ENCODE assay signal across 8 cellular contexts in the genomic region with DNA sequence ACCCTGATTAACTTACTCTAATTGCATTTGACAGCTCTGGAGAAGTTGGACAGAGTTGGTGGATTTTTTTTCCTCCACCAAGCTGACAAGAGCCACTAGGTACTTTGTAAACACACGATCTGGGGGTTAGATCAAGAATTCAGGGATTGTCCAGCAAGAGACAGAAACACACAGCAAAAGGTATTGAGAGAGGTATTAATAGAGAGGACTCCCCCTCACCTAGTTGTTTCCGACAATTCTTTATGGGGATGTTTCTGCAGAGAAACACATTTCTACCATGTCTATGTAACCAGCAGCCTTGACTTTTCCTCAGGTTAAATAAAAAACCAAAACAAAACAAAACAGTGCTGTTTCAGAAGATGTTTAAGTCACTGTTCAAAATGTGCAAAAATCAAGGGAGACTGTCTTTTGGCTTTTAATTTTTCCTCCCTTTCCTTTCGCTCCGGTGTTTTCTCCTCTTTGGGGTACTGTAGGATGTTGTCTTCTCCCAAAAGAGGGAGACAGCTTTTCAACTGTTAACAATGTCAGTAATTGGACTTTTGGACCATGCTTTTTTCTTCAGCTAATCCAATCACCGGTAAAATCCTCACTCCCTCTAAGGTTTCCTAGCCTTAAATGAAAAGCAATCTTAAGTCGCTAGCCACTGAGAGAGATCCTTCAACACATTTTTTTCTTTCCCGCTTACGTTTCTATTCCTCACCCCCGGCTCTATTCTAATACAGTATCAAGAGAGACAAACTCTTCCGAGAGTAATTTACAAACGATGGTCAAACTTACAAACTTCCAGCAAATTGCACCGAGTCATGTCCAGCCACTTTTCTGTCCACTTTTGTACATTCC. TPM values are rescaled to one million over a fixed set of nuclear protein-coding genes. Genes with fewer than 3 reads are reported as not detected.
DNase-seq lines count a peak whose midpoint lies in the region; ATAC-seq lines count a peak whose summit lies in the region.

No MANE protein-coding gene starts in this region.

- no peaks in the 10 kb centered on the region for H3K9me3 Mint-ChIP-seq in T-helper 1 cell treated with Interleukin-12 subunit alpha and Interleukin-12 subunit beta and Interleukin-4 antibody, amounts not matched to agents 30 μg/mL and 1 μg/mL, for 36 hours
- no peaks in the 10 kb centered on the region for H3K9me3 Mint-ChIP-seq in activated CD8-positive, alpha-beta T cell treated with anti-CD3 and anti-CD28 coated beads, Interleukin-2, amount 10 ng/mL, durations not matched to agents 7 days and 5 days (ENCODE audit: insufficient read depth)

- CTCF ChIA-PET in activated CD8-positive, alpha-beta T cell treated with anti-CD3 and anti-CD28 coated beads, Interleukin-2, amount 10 ng/mL, durations not matched to agents 7 days and 5 days (lab: Charles Lee): interaction anchor here (0.6 to 11.4 kb wide), 125 partner anchors 8 to 637 kb away, joined by 3 to 171 read pairs (median 6); partner anchors contain the start of genes CCDC82 and JRKL

- H3K4me1 Mint-ChIP-seq in T-helper 1 cell treated with Interleukin-12 subunit alpha and Interleukin-12 subunit beta and Interleukin-4 antibody, amounts not matched to agents 30 μg/mL and 1 μg/mL, for 36 hours (ENCODE audit: low read depth): peaks cover 49% of the 10 kb centered on the region
- peaks cover 39% of the 10 kb centered on the region for H3K4me1 Mint-ChIP-seq in activated CD8-positive, alpha-beta T cell treated with anti-CD3 and anti-CD28 coated beads, Interleukin-2, amount 10 ng/mL, durations not matched to agents 7 days and 5 days (ENCODE audit: low read depth)

- no peaks in the 10 kb centered on the region for H3K27me3 Mint-ChIP-seq in T-helper 1 cell treated with Interleukin-12 subunit alpha and Interleukin-12 subunit beta and Interleukin-4 antibody, amounts not matched to agents 30 μg/mL and 1 μg/mL, for 36 hours (ENCODE audit: low read depth)
- H3K27me3 Mint-ChIP-seq in activated CD8-positive, alpha-beta T cell treated with anti-CD3 and anti-CD28 coated beads, Interleukin-2, amount 10 ng/mL, durations not matched to agents 7 days and 5 days (ENCODE audit: low read depth): no peaks in the 10 kb centered on the region

- peak overlapping the region; percentile 87 for H3K27ac Mint-ChIP-seq in T-helper 1 cell treated with Interleukin-12 subunit alpha and Interleukin-12 subunit beta and Interleukin-4 antibody, amounts not matched to agents 30 μg/mL and 1 μg/mL, for 36 hours
- H3K27ac Mint-ChIP-seq in activated CD8-positive, alpha-beta T cell treated with anti-CD3 and anti-CD28 coated beads, Interleukin-2, amount 10 ng/mL, durations not matched to agents 7 days and 5 days: peak overlapping the region; percentile 95

- H3K36me3 Mint-ChIP-seq in T-helper 1 cell treated with Interleukin-12 subunit alpha and Interleukin-12 subunit beta and Interleukin-4 antibody, amounts not matched to agents 30 μg/mL and 1 μg/mL, for 36 hours (ENCODE audit: low read depth): peaks cover 3% of the 10 kb centered on the region
- H3K36me3 Mint-ChIP-seq in activated CD8-positive, alpha-beta T cell treated with anti-CD3 and anti-CD28 coated beads, Interleukin-2, amount 10 ng/mL, durations not matched to agents 7 days and 5 days (ENCODE audit: low read depth): peaks cover 16% of the 10 kb centered on the region

- ATAC-seq in activated CD8-positive, alpha-beta T cell treated with anti-CD3 and anti-CD28 coated beads, Interleukin-2, amount 10 ng/mL, durations not matched to agents 7 days and 5 days: no peak
- ATAC-seq in left ventricle myocardium superior: peak; percentile 1
- ATAC-seq in sciatic nerve: peak; percentile 0
- ATAC-seq in HG03469 (IDR thresholded peaks at IDR 0.05; ENCODE audit: unreplicated experiment): no peak
- ATAC-seq in HG02623 (IDR thresholded peaks at IDR 0.05; ENCODE audit: unreplicated experiment): no peak
- ATAC-seq in GM21528 (IDR thresholded peaks at IDR 0.05; ENCODE audit: low FRiP score, unreplicated experiment): no peak

- no peak for DNase-seq in T-helper 1 cell
- DNase-seq in activated CD8-positive, alpha-beta T cell treated with anti-CD3 and anti-CD28 coated beads, Interleukin-2, amount 10 ng/mL, durations not matched to agents 7 days and 5 days: no peak
- DNase-seq in left ventricle myocardium superior: no peak
- no peak for DNase-seq in sciatic nerve (ENCODE audit: low spot score)

- H3K4me3 Mint-ChIP-seq in T-helper 1 cell treated with Interleukin-12 subunit alpha and Interleukin-12 subunit beta and Interleukin-4 antibody, amounts not matched to agents 30 μg/mL and 1 μg/mL, for 36 hours: peak overlapping the region; percentile 97
- peak overlapping the region; percentile 91 for H3K4me3 Mint-ChIP-seq in activated CD8-positive, alpha-beta T cell treated with anti-CD3 and anti-CD28 coated beads, Interleukin-2, amount 10 ng/mL, durations not matched to agents 7 days and 5 days

- intact Hi-C loops in left ventricle myocardium superior (cut with micrococcal nuclease) (loop anchor here (5.0 kb wide), 1 partner anchor 505 kb away; no protein-coding TSS in a partner anchor), sciatic nerve (cut with DNase I) (loop anchor here (10.0 kb wide), 1 partner anchor 498 kb away; no protein-coding TSS in a partner anchor)

- POLR2A ChIA-PET in activated CD8-positive, alpha-beta T cell treated with anti-CD3 and anti-CD28 coated beads, Interleukin-2, amount 10 ng/mL, durations not matched to agents 7 days and 5 days (lab: Charles Lee): interaction anchor here (0.6 to 4.6 kb wide), 28 partner anchors 12 to 552 kb away, joined by 3 to 36 read pairs (median 4); partner anchors contain the start of genes CCDC82, CEP57, FAM76B and JRKL

RNA-seq across cellular contexts. Expression of gene MAML2, which starts 0.6 kb away (rescaled TPM):
- 10 to 100 TPM; 14.7 to 15.5 TPM for total RNA-seq in activated CD8-positive, alpha-beta T cell treated with anti-CD3 and anti-CD28 coated beads, Interleukin-2, amount 10 ng/mL, durations not matched to agents 7 days and 5 days
- total RNA-seq in left ventricle myocardium superior (4.1 TPM), sciatic nerve (30.4 TPM)

RNA-seq across cellular contexts. Expression of gene CCDC82, which starts 47.4 kb away (rescaled TPM):
- total RNA-seq in activated CD8-positive, alpha-beta T cell treated with anti-CD3 and anti-CD28 coated beads, Interleukin-2, amount 10 ng/mL, durations not matched to agents 7 days and 5 days: 10 to 100 TPM; 35.7 to 37.5 TPM
- total RNA-seq in left ventricle myocardium superior: 14.1 TPM
- total RNA-seq in sciatic nerve: 46.9 TPM

RNA-seq across cellular contexts. Expression of gene JRKL, which starts 47.5 kb away (rescaled TPM):
- 10 to 100 TPM in 1 of 2 experiments, 1 to 10 TPM in 1; 9.4 to 10.3 TPM for total RNA-seq in activated CD8-positive, alpha-beta T cell treated with anti-CD3 and anti-CD28 coated beads, Interleukin-2, amount 10 ng/mL, durations not matched to agents 7 days and 5 days
- 5.5 TPM for total RNA-seq in left ventricle myocardium superior
- 13.4 TPM for total RNA-seq in sciatic nerve

Comparison
In these comparisons a context has a peak if more than half of its experiments do, and no peak if none do; other contexts are left out.
1. ATAC-seq: peak in left ventricle myocardium superior (single experiment) and sciatic nerve (single experiment); none in activated CD8-positive, alpha-beta T cell treated with anti-CD3 and anti-CD28 coated beads, Interleukin-2, amount 10 ng/mL, durations not matched to agents 7 days and 5 days (single experiment), HG03469 (single experiment), HG02623 (single experiment) and GM21528 (single experiment).